Comparison of ENCODE assay signal across 20 cellular contexts in the genomic region with DNA sequence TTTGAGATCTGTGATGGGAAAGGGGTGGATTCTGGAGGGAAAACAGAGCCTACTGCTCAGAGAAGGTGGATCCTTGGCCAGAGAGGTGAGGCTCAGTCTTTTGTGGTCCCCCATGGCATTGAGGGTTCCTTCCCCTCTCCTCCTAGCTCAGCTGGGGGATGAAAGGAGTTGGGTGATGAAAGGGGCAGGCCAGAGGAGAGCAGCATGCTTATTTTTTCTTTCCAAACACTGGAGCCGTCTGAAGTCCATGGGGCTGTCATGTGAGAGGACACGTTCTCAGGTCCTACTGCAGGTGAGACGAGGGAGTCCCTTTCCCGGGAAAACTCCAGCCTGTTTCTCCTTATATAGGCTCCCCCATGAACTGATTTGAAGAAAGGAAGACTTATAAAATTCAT.
"Had no signal": no experiment of that assay in that cellular context is flagged by ENCODE, and none has a peak within 500 bp of the region (broad histone marks: within the 10 kb centered on the region; RNA-seq: fewer than 3 reads in every experiment).

No MANE protein-coding gene starts in this region.

- ATAC-seq: activated CD4-positive, alpha-beta T cell treated with anti-CD3 and anti-CD28 coated beads for 36 hours; activated naive CD8-positive, alpha-beta T cell treated with anti-CD3 and anti-CD28 coated beads, Interleukin-2, amount 50 U/mL, for 24 hours; activated T-cell treated with anti-CD3 and anti-CD28 coated beads, Interleukin-2, amount 50 U/mL, for 72 hours; foreskin keratinocyte; mucosa of descending colon; T-helper 17 cell; upper lobe of right lung had no signal

- H3K9me3 Mint-ChIP-seq: activated naive CD8-positive, alpha-beta T cell treated with anti-CD3 and anti-CD28 coated beads, Interleukin-2, amount 50 U/mL, for 24 hours; activated T-cell treated with anti-CD3 and anti-CD28 coated beads, Interleukin-2, amount 50 U/mL, for 72 hours had no signal

- H3K27me3 Mint-ChIP-seq: activated CD4-positive, alpha-beta T cell treated with anti-CD3 and anti-CD28 coated beads for 36 hours; activated naive CD8-positive, alpha-beta T cell treated with anti-CD3 and anti-CD28 coated beads, Interleukin-2, amount 50 U/mL, for 24 hours had no signal

- DNase-seq: activated B cell treated with CpG ODN at 0.5 μM for 24 hours; activated CD4-positive, alpha-beta T cell treated with anti-CD3 and anti-CD28 coated beads for 36 hours; activated effector memory CD4-positive, alpha-beta T cell treated with Interleukin-2 at 50 U/mL for 16 hours; activated naive CD4-positive, alpha-beta T cell treated with anti-CD3 and anti-CD28 coated beads, Interleukin-2, amount 50 U/mL, for 16 hours; activated naive CD8-positive, alpha-beta T cell treated with anti-CD3 and anti-CD28 coated beads, Interleukin-2, amount 50 U/mL, for 24 hours; activated T-cell treated with anti-CD3 and anti-CD28 coated beads, Interleukin-2, amount 50 U/mL, for 72 hours; effector CD4-positive, alpha-beta T cell; erythroblast; foreskin keratinocyte; kidney glomerular epithelial cell; mesendoderm; mucosa of descending colon; naive B cell; nucleus accumbens; sigmoid colon; stimulated activated CD4-positive, alpha-beta T cell treated with anti-CD3 and anti-CD28 coated beads, Interleukin-2, amount 100 ng/mL, for 48 hours; stimulated activated naive CD4-positive, alpha-beta T cell; SW 1271; T-helper 17 cell had no signal

- H3K36me3 Mint-ChIP-seq: naive B cell had no signal

- H3K27ac Mint-ChIP-seq: activated B cell treated with CpG ODN at 0.5 μM for 24 hours; activated CD4-positive, alpha-beta T cell treated with anti-CD3 and anti-CD28 coated beads for 36 hours; activated naive CD8-positive, alpha-beta T cell treated with anti-CD3 and anti-CD28 coated beads, Interleukin-2, amount 50 U/mL, for 24 hours; activated T-cell treated with anti-CD3 and anti-CD28 coated beads, Interleukin-2, amount 50 U/mL, for 72 hours; naive B cell; T-helper 17 cell had no signal

- H3K4me1 Mint-ChIP-seq: activated B cell treated with CpG ODN at 0.5 μM for 24 hours; activated CD4-positive, alpha-beta T cell treated with anti-CD3 and anti-CD28 coated beads for 36 hours; activated naive CD8-positive, alpha-beta T cell treated with anti-CD3 and anti-CD28 coated beads, Interleukin-2, amount 50 U/mL, for 24 hours; naive B cell; T-helper 17 cell had no signal

- H3K4me3 Mint-ChIP-seq: activated B cell treated with CpG ODN at 0.5 μM for 24 hours; activated CD4-positive, alpha-beta T cell treated with anti-CD3 and anti-CD28 coated beads for 36 hours; activated naive CD8-positive, alpha-beta T cell treated with anti-CD3 and anti-CD28 coated beads, Interleukin-2, amount 50 U/mL, for 24 hours; activated T-cell treated with anti-CD3 and anti-CD28 coated beads, Interleukin-2, amount 50 U/mL, for 72 hours; naive B cell; T-helper 17 cell had no signal
